8 cellular contexts compared by ENCODE assay signal in genomic region chr1:239814306-239814881, GRCh38.
DNase-seq lines count a peak whose midpoint lies in the region; ATAC-seq and TF ChIP-seq lines count a peak whose summit lies in the region.

No MANE protein-coding gene starts in this region.

- POLR2A ChIA-PET in Panc1 (lab: Charles Lee): no interaction called here

- H3K4me3 ChIP-seq in Panc1 (ENCODE audit: low read depth in 2 of 2, low read length in 2 of 2) (peak overlapping the region in 1 of 2 experiments; percentile 50; a peak in 2 of 4 replicates), epithelial cell of esophagus (ENCODE audit: low read length) (no peak overlapping the region)

- no peak for TF ChIP-seq CTCF in Panc1 (IDR thresholded peaks at IDR 0.05)
- TF ChIP-seq CTCF in epithelial cell of esophagus (IDR thresholded peaks at IDR 0.05; ENCODE audit: insufficient read depth, low read depth, low read length, missing control alignments): peak; percentile 30

- in situ Hi-C loops in Panc1 (cut with HindIII; ENCODE audit: low pct_unique_long_range_greater_than_20kb, low sequenced_read_pairs): no loop called here

- peak; percentile 54 for DNase-seq in GM04503 (ENCODE audit: low read depth)
- peak; percentile 86 for DNase-seq in Panc1 (ENCODE audit: low read depth, low spot score)
- peak; percentile 92 for DNase-seq in epithelial cell of esophagus (ENCODE audit: low read depth)
- peak; percentile 94 for DNase-seq in renal cortical epithelial cell (ENCODE audit: low read depth)

- ATAC-seq in Panc1 (peak; percentile 92), GM19395 (IDR thresholded peaks at IDR 0.05; ENCODE audit: unreplicated experiment) (no peak), HG02759 (IDR thresholded peaks at IDR 0.05; ENCODE audit: unreplicated experiment) (no peak), HG03139 (IDR thresholded peaks at IDR 0.05; ENCODE audit: unreplicated experiment) (no peak), GM19324 (IDR thresholded peaks at IDR 0.05; ENCODE audit: low FRiP score, unreplicated experiment) (no peak)

- no peaks in the 10 kb centered on the region for H3K27me3 ChIP-seq in Panc1 (ENCODE audit: control insufficient read depth, insufficient read depth, low read length)

- no TSS peak for BruUV-seq in Panc1 (replicated peaks; lab: Mats Ljungman, UMichigan)

- CTCF ChIA-PET in Panc1 (lab: Charles Lee): no interaction called here

- intact Hi-C loops in Panc1 (cut with micrococcal nuclease; ENCODE audit: unreplicated experiment): no loop called here

- H3K9me3 ChIP-seq in Panc1 (ENCODE audit: control insufficient read depth, insufficient read depth, low read depth, low read length): no peaks in the 10 kb centered on the region

- H3K27ac ChIP-seq in Panc1 (ENCODE audit: low read length): no peak overlapping the region

- no peaks in the 10 kb centered on the region for H3K36me3 ChIP-seq in Panc1 (ENCODE audit: control insufficient read depth, insufficient read depth, low read length)

- H3K4me1 ChIP-seq in Panc1 (ENCODE audit: control insufficient read depth, insufficient read depth, low read length): no peaks in the 10 kb centered on the region; the same call in 1 of the 2 replicates
